In genomic region chr21:41168391-41169257, GRCh38 we compare ENCODE assay signal across 7 cellular contexts. TPM values are rescaled to one million over a fixed set of nuclear protein-coding genes. Genes with fewer than 3 reads are reported as not detected.
DNase-seq lines count a peak whose midpoint lies in the region; ATAC-seq, FAIRE-seq and TF ChIP-seq lines count a peak whose summit lies in the region.

No MANE protein-coding gene starts in this region.

- peaks cover 9% of the 10 kb centered on the region for H3K4me1 Mint-ChIP-seq in astrocyte (ENCODE audit: low read depth, unreplicated experiment)

- H3K4me3 Mint-ChIP-seq in astrocyte (ENCODE audit: unreplicated experiment) = peak overlapping the region; percentile 84

- H2AFZ ChIP-seq in astrocyte (ENCODE audit: low read depth, low read length) = peak overlapping the region; percentile 59

- H3K9me3 Mint-ChIP-seq in astrocyte (ENCODE audit: unreplicated experiment) = no peaks in the 10 kb centered on the region

- H3K4me2 ChIP-seq in astrocyte (ENCODE audit: low read length) = peak overlapping the region; percentile 89

- H3K9me3 ChIP-seq in astrocyte (ENCODE audit: insufficient read depth, low read depth, low read length) (no peaks in the 10 kb centered on the region), prostate gland (no peaks in the 10 kb centered on the region)

- H3K27ac ChIP-seq in astrocyte (ENCODE audit: low read depth, low read length) (peak overlapping the region; percentile 48), prostate gland (peak overlapping the region; percentile 95 to 96)

- DNase-seq in GM10248 (ENCODE audit: extremely low spot score) = peak; percentile 28
- DNase-seq in NCI-H2029 treated with DMSO at 0.1 percent for 48 hours (lab: John Stamatoyannopoulos, UW) = peak; percentile 33
- DNase-seq in astrocyte (ENCODE audit: low read depth) = peak; percentile 72
- peak; percentile 4 to 10 for DNase-seq in hippocampal formation (lab: John Stamatoyannopoulos, UW)
- peak; percentile 70 for DNase-seq in prostate gland (ENCODE audit: low spot score)

- H3K27me3 ChIP-seq in astrocyte (ENCODE audit: insufficient read depth, low read length) (no peaks in the 10 kb centered on the region), prostate gland (replicated peaks; ENCODE audit: insufficient read depth) (no peaks in the 10 kb centered on the region)

- peak overlapping the region; percentile 50 for H3K27ac Mint-ChIP-seq in astrocyte (ENCODE audit: unreplicated experiment)

- peaks cover 25% of the 10 kb centered on the region for H3K27me3 Mint-ChIP-seq in astrocyte (ENCODE audit: low read depth, unreplicated experiment)

- no peak for ATAC-seq in GM19328 (IDR thresholded peaks at IDR 0.05; ENCODE audit: unreplicated experiment)
- no peak for ATAC-seq in GM19395 (IDR thresholded peaks at IDR 0.05; ENCODE audit: unreplicated experiment)

- no peak for TF ChIP-seq CTCF in GM10248 (IDR thresholded peaks at IDR 0.05; ENCODE audit: control extremely low read depth, extremely low read depth, low read depth, missing control alignments)
- TF ChIP-seq CTCF in astrocyte (IDR thresholded peaks at IDR 0.05; ENCODE audit: insufficient read depth, low read depth, low read length) = no peak
- peak in 1 of 4 experiments; percentile 3 for TF ChIP-seq CTCF in prostate gland (IDR thresholded peaks at IDR 0.05)

- CTCF ChIA-PET in GM10248 (lab: Yijun Ruan, JAX) = no interaction called here

- peak overlapping the region; percentile 83 for H3K9ac ChIP-seq in astrocyte (ENCODE audit: low read length)

- H3K4me3 ChIP-seq in astrocyte (ENCODE audit: insufficient read depth, low read depth, low read length) (peak overlapping the region; percentile 64), prostate gland (peak overlapping the region; percentile 76 to 90)

- POLR2A ChIA-PET in GM10248 (lab: Yijun Ruan, JAX) = no interaction called here

- intact Hi-C loops in prostate gland (cut with DNase I) = loop anchor here (5.0 to 10.0 kb wide), 2 partner anchors 256 to 289 kb away; partner anchors contain the start of gene MX1

- peaks cover 27% of the 10 kb centered on the region for H4K20me1 ChIP-seq in astrocyte (ENCODE audit: insufficient read depth, low read length)

- peaks cover 33% of the 10 kb centered on the region for H3K79me2 ChIP-seq in astrocyte (ENCODE audit: insufficient read depth, low read length)

- under 1% methylated on average over 56 of the region's 75 CpGs for WGBS in prostate gland

- no peaks in the 10 kb centered on the region for H3K36me3 Mint-ChIP-seq in astrocyte (ENCODE audit: low read depth, unreplicated experiment)

- no peak for FAIRE-seq in astrocyte (lab: Jason Lieb, UNC)

- TF ChIP-seq POLR2A in prostate gland (IDR thresholded peaks at IDR 0.05) = peak; percentile 39

- H3K36me3 ChIP-seq in astrocyte (ENCODE audit: insufficient read depth, low read length) (no peaks in the 10 kb centered on the region), prostate gland (no peaks in the 10 kb centered on the region)

- peaks cover 19% of the 10 kb centered on the region for H3K4me1 ChIP-seq in astrocyte (ENCODE audit: insufficient read depth, low read length)
- no peaks in the 10 kb centered on the region for H3K4me1 ChIP-seq in prostate gland (replicated peaks)

RNA-seq across cellular contexts. Expression of gene BACE2, which starts 0.7 kb away (rescaled TPM):
- total RNA-seq in astrocyte (16.8 and 19.3 TPM in 2 replicates), prostate gland (100 to 1,000 TPM; 103 to 119 TPM)

Comparison
In these comparisons a context has a peak if more than half of its experiments do, and no peak if none do; other contexts are left out.
1. DNase-seq: peak in every context shown above with its lines; median percentile 72 in astrocyte; 70 in prostate gland; 33 in NCI-H2029 treated with DMSO at 0.1 percent for 48 hours; 28 in GM10248; 7 in hippocampal formation.